Comparison of ENCODE assay signal across 7 cellular contexts in the genomic region with DNA sequence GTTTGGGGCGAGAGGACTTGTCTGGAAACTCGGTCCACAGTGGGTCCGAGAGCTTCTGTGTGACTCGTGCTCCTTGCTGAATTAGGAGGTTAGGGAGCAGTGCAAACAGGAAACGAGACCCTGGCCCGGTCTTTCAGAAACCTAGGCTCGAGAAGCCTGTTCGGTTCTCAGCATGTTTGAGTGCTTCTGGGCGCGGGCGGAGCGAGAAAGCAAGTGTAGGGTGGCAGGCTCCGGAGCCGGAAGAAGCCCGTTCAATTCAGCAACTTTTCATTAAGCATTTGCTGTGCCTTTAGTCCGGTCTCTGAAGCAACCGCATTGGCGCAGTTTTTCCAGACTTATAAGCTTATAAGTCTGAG. TPM values are rescaled to one million over a fixed set of nuclear protein-coding genes. Genes with fewer than 3 reads are reported as not detected.
DNase-seq lines count a peak whose midpoint lies in the region; ATAC-seq, FAIRE-seq and TF ChIP-seq lines count a peak whose summit lies in the region.

No MANE protein-coding gene starts in this region.

- H3K27ac Mint-ChIP-seq in activated B cell treated with CpG ODN at 0.5 μM for 24 hours (peak overlapping the region; percentile 85), mesothelial cell of epicardium (peak overlapping the region; percentile 96)
- H3K27ac Mint-ChIP-seq in stimulated activated effector memory CD8-positive, alpha-beta T cell treated with anti-CD3 and anti-CD28 coated beads, Interleukin-12 subunit alpha, Interleukin-12 subunit beta, amount 100 ng/mL, for 72 hours = peak overlapping the region; percentile 95

- DNase-seq in GM19239 (ENCODE audit: insufficient read length, low spot score) = peak; percentile 28
- DNase-seq in activated B cell treated with CpG ODN at 0.5 μM for 24 hours = no peak
- DNase-seq in coronary artery (ENCODE audit: low spot score) = no peak
- DNase-seq in mesothelial cell of epicardium (ENCODE audit: low spot score in 2 of 2, unreplicated experiment in 2 of 2) = peak in 1 of 2 experiments; percentile 51
- DNase-seq in stimulated activated effector memory CD8-positive, alpha-beta T cell treated with anti-CD3 and anti-CD28 coated beads, Interleukin-12 subunit alpha, Interleukin-12 subunit beta, amount 100 ng/mL, for 72 hours (ENCODE audit: low spot score in 2 of 2) = peak; percentile 22 to 73
- DNase-seq in NCI-H524 treated with DMSO at 0.1 percent for 48 hours (lab: John Stamatoyannopoulos, UW) = no peak

- H3K4me3 Mint-ChIP-seq in activated B cell treated with CpG ODN at 0.5 μM for 24 hours (peak overlapping the region; percentile 95), mesothelial cell of epicardium (peak overlapping the region; percentile 89)
- peak overlapping the region; percentile 92 for H3K4me3 Mint-ChIP-seq in stimulated activated effector memory CD8-positive, alpha-beta T cell treated with anti-CD3 and anti-CD28 coated beads, Interleukin-12 subunit alpha, Interleukin-12 subunit beta, amount 100 ng/mL, for 72 hours

- TF ChIP-seq CTCF in activated B cell treated with CpG ODN at 0.5 μM for 24 hours (IDR thresholded peaks at IDR 0.05) (no peak), coronary artery (IDR thresholded peaks at IDR 0.05) (no peak), mesothelial cell of epicardium (IDR thresholded peaks at IDR 0.05; ENCODE audit: unreplicated experiment) (no peak)

- H3K9me3 Mint-ChIP-seq in activated B cell treated with CpG ODN at 0.5 μM for 24 hours (no peaks in the 10 kb centered on the region), mesothelial cell of epicardium (no peaks in the 10 kb centered on the region)
- H3K9me3 Mint-ChIP-seq in stimulated activated effector memory CD8-positive, alpha-beta T cell treated with anti-CD3 and anti-CD28 coated beads, Interleukin-12 subunit alpha, Interleukin-12 subunit beta, amount 100 ng/mL, for 72 hours = no peaks in the 10 kb centered on the region

- peak overlapping the region; percentile 93 for H3K4me3 ChIP-seq in coronary artery

- peak overlapping the region; percentile 79 to 91 for H3K27ac ChIP-seq in coronary artery

- ATAC-seq in HG03457 (IDR thresholded peaks at IDR 0.05; ENCODE audit: unreplicated experiment) (peak; percentile 2), activated B cell treated with CpG ODN at 0.5 μM for 24 hours (ENCODE audit: low read depth) (no peak)
- peak; percentile 44 for ATAC-seq in stimulated activated effector memory CD8-positive, alpha-beta T cell treated with anti-CD3 and anti-CD28 coated beads, Interleukin-12 subunit alpha, Interleukin-12 subunit beta, amount 100 ng/mL, for 72 hours

- POLR2A ChIA-PET in activated B cell treated with CpG ODN at 0.5 μM for 24 hours (lab: Charles Lee) = interaction anchor here (0.9 to 1.9 kb wide), 14 partner anchors 10 to 572 kb away, joined by 3 to 18 read pairs (median 4); a partner anchor contains a TSS

- peaks cover 28% of the 10 kb centered on the region for H3K36me3 Mint-ChIP-seq in activated B cell treated with CpG ODN at 0.5 μM for 24 hours (ENCODE audit: low read depth)
- peaks cover 7% of the 10 kb centered on the region for H3K36me3 Mint-ChIP-seq in mesothelial cell of epicardium
- peaks cover 36% of the 10 kb centered on the region for H3K36me3 Mint-ChIP-seq in stimulated activated effector memory CD8-positive, alpha-beta T cell treated with anti-CD3 and anti-CD28 coated beads, Interleukin-12 subunit alpha, Interleukin-12 subunit beta, amount 100 ng/mL, for 72 hours

- no peak for FAIRE-seq in GM19239 (lab: Jason Lieb, UNC)

- CTCF ChIA-PET in activated B cell treated with CpG ODN at 0.5 μM for 24 hours (lab: Charles Lee) = interaction anchor here (0.9 to 3.7 kb wide), 7 partner anchors 10 to 538 kb away, joined by 3 to 25 read pairs (median 8); no protein-coding TSS in a partner anchor

- intact Hi-C loops in activated B cell treated with CpG ODN at 0.5 μM for 24 hours (cut with micrococcal nuclease) = loop anchor here (2.0 kb wide), 1 partner anchor 296 kb away; no protein-coding TSS in a partner anchor

- H3K27me3 Mint-ChIP-seq in activated B cell treated with CpG ODN at 0.5 μM for 24 hours (no peaks in the 10 kb centered on the region), mesothelial cell of epicardium (ENCODE audit: low read depth) (no peaks in the 10 kb centered on the region)

- H3K4me1 Mint-ChIP-seq in activated B cell treated with CpG ODN at 0.5 μM for 24 hours (peaks cover 51% of the 10 kb centered on the region), mesothelial cell of epicardium (peaks cover 47% of the 10 kb centered on the region)
- H3K4me1 Mint-ChIP-seq in stimulated activated effector memory CD8-positive, alpha-beta T cell treated with anti-CD3 and anti-CD28 coated beads, Interleukin-12 subunit alpha, Interleukin-12 subunit beta, amount 100 ng/mL, for 72 hours = peaks cover 68% of the 10 kb centered on the region

RNA-seq across cellular contexts. Expression of a gene that starts 0.5 kb away (rescaled TPM):
- 104 and 115 TPM in 2 replicates for total RNA-seq in activated B cell treated with CpG ODN at 0.5 μM for 24 hours
- 173 to 181 TPM (median 180 TPM) in 3 replicates for total RNA-seq in mesothelial cell of epicardium

RNA-seq across cellular contexts. Expression of a gene that starts 22.1 kb away (rescaled TPM):
- total RNA-seq in activated B cell treated with CpG ODN at 0.5 μM for 24 hours = not detected in 2 replicates
- 0.33 to 0.52 TPM (median 0.40 TPM) in 3 replicates for total RNA-seq in mesothelial cell of epicardium

RNA-seq across cellular contexts. Expression of a gene that starts 54.7 kb away (rescaled TPM):
- total RNA-seq in activated B cell treated with CpG ODN at 0.5 μM for 24 hours (13.6 and 14.3 TPM in 2 replicates), mesothelial cell of epicardium (31.3 to 34.1 TPM (median 33.3 TPM) in 3 replicates)

Comparison
In these comparisons a context has a peak if more than half of its experiments do, and no peak if none do; other contexts are left out.
1. DNase-seq: peak in GM19239 (single experiment) and stimulated activated effector memory CD8-positive, alpha-beta T cell treated with anti-CD3 and anti-CD28 coated beads, Interleukin-12 subunit alpha, Interleukin-12 subunit beta, amount 100 ng/mL, for 72 hours (2 of 2); none in activated B cell treated with CpG ODN at 0.5 μM for 24 hours (single experiment), coronary artery (single experiment) and NCI-H524 treated with DMSO at 0.1 percent for 48 hours (single experiment).
2. Peak in every context shown above with its lines, with median percentiles within 50 percentile points of each other: H3K27ac Mint-ChIP-seq and H3K4me3 Mint-ChIP-seq.